In genomic region chr19:11425719-11426457, GRCh38 we compare ENCODE assay signal across 24 cellular contexts. TPM values are rescaled to one million over a fixed set of nuclear protein-coding genes. Genes with fewer than 3 reads are reported as not detected.
DNase-seq lines count a peak whose midpoint lies in the region; ATAC-seq, FAIRE-seq and TF ChIP-seq lines count a peak whose summit lies in the region.
"Had no signal": no experiment of that assay in that cellular context is flagged by ENCODE, and none has a peak within 500 bp of the region (broad histone marks: within the 10 kb centered on the region; RNA-seq: fewer than 3 reads in every experiment).

No MANE protein-coding gene starts in this region.

- H3K79me2 ChIP-seq in K562 (ENCODE audit: control insufficient read depth, insufficient read depth, low read length), result no peaks in the 10 kb centered on the region

- H3K4me1 ChIP-seq in K562 (replicated peaks in 1 of 2; ENCODE audit: control insufficient read depth in 2 of 2, insufficient read depth in 2 of 2, low read length in 2 of 2), result peaks cover 2 to 46% of the 10 kb centered on the region in 2 experiments; a peak in 3 of 5 replicates
- H3K4me1 ChIP-seq: HAP-1, psoas muscle had no signal

- 70% methylated on average over 16 of the region's 28 CpGs for WGBS in K562 (ENCODE audit: insufficient coverage, low coverage, missing lambda C conversion rate)

- peak overlapping the region; percentile 78; the same call in 1 of the 2 replicates for H2AFZ ChIP-seq in K562 (ENCODE audit: low read depth, low read length)

- no peak for TF ChIP-seq RAD21 in K562 (CRISPR knock-in tag; conservative IDR thresholded peaks at IDR 0.05 in 1 of 2, IDR thresholded peaks at IDR 0.05 in 1 of 2)

- no peak overlapping the region for H3K27ac ChIP-seq in K562 (ENCODE audit: extremely low read depth, low read depth, low read length)
- H3K27ac ChIP-seq: Peyer's patch, psoas muscle, skin epidermis, tibial artery, WERI-Rb-1 had no signal

- peaks cover 0 to 1% of the 10 kb centered on the region in 2 experiments; a peak in 1 of 5 replicates for H3K27me3 ChIP-seq in K562 (ENCODE audit: control insufficient read depth in 2 of 2, insufficient read depth in 2 of 2, low read length in 2 of 2)

- POLR2A ChIA-PET in K562 (lab: Yijun Ruan, JAX), result no interaction called here

- CTCF ChIA-PET in K562 (lab: Yijun Ruan, JAX; ENCODE audit: low intra/inter-chr PET ratio), result no interaction called here

- peak overlapping the region; percentile 14; the same call in 1 of the 2 replicates for H3K4me3 ChIP-seq in K562
- H3K4me3 ChIP-seq: HAP-1, Peyer's patch, psoas muscle, skin epidermis, tibial artery had no signal

- no peaks in the 10 kb centered on the region for H3K9me1 ChIP-seq in K562 (ENCODE audit: control insufficient read depth, insufficient read depth, low read length)

- peak; percentile 82 for FAIRE-seq in K562 (lab: Jason Lieb, UNC)

- H3K9ac ChIP-seq in K562 (ENCODE audit: insufficient read depth in 1 of 2, low read depth in 2 of 2, low read length in 2 of 2), result peak overlapping the region in 1 of 2 experiments; percentile 71; a peak in 2 of 4 replicates

- intact Hi-C loops in K562 (cut with micrococcal nuclease), result no loop called here

- no peaks in the 10 kb centered on the region for H4K20me1 ChIP-seq in K562 (replicated peaks; ENCODE audit: control insufficient read depth, insufficient read depth, low read length)

- ATAC-seq in K562 (peak; percentile 89), HG02938 (IDR thresholded peaks at IDR 0.05; ENCODE audit: unreplicated experiment) (no peak)
- ATAC-seq: activated T-cell treated with anti-CD3 and anti-CD28 coated beads, Interleukin-2, amount 50 U/mL, for 4 hours; psoas muscle; stimulated activated naive CD8-positive, alpha-beta T cell treated with anti-CD3 and anti-CD28 coated beads, Interleukin-15, Interleukin-2, amounts not matched to agents 100 U/mL and 50 U/mL, for 24 hours had no signal

- H3K9me3 ChIP-seq in K562 (replicated peaks; ENCODE audit: control insufficient read depth, insufficient read depth, low read depth, low read length), result no peaks in the 10 kb centered on the region; the same call in 1 of the 2 replicates
- H3K9me3 ChIP-seq: HAP-1, psoas muscle, tibial artery had no signal

- DNase-seq in AG08395 (ENCODE audit: low spot score), result peak; percentile 0
- DNase-seq in ELF-1 (ENCODE audit: low read depth, low spot score), result peak; percentile 41
- DNase-seq in K562 (ENCODE audit: extremely low read depth in 1 of 4, low spot score in 3 of 4), result peak; percentile 39 to 71 (median 69)
- DNase-seq in occipital lobe (lab: John Stamatoyannopoulos, UW), result no peak
- DNase-seq: activated CD4-positive, alpha-beta memory T cell treated with anti-CD3 and anti-CD28 coated beads, Interleukin-2, amount 10 ng/mL, durations not matched to agents 7 days and 5 days; activated naive CD4-positive, alpha-beta T cell treated with Interleukin-2 at 50 U/mL for 16 hours; activated T-cell treated with anti-CD3 and anti-CD28 coated beads, Interleukin-2, amount 50 U/mL, for 4 hours; amygdala; CD4-positive, alpha-beta memory T cell; cortex of kidney; DMS79; glutamatergic neuron; NCI-H1092 treated with DMSO at 0.1 percent for 48 hours; NCI-H2029 treated with DMSO at 0.1 percent for 48 hours; NCI-H446; Peyer's patch; psoas muscle; stimulated activated naive CD8-positive, alpha-beta T cell treated with anti-CD3 and anti-CD28 coated beads, Interleukin-15, Interleukin-2, amounts not matched to agents 100 U/mL and 50 U/mL, for 24 hours; tibial artery; WERI-Rb-1 had no signal

- TF ChIP-seq CTCF in K562 (IDR thresholded peaks at IDR 0.05 in 2 of 3, conservative IDR thresholded peaks at IDR 0.05 in 1 of 3; ENCODE audit: insufficient read depth in 2 of 3, low read depth in 1 of 3, low read length in 3 of 3), result no peak

- in situ Hi-C loops in K562 (cut with MboI), result no loop called here

- no peak for TF ChIP-seq EP300 in K562 (IDR thresholded peaks at IDR 0.05; ENCODE audit: low read length)

- BruUV-seq in K562 (replicated peaks; lab: Mats Ljungman, UMichigan), result no TSS peak

- TF ChIP-seq POLR2A in K562 (conservative IDR thresholded peaks at IDR 0.05), result no peak

- H3K36me3 ChIP-seq in K562 (ENCODE audit: control insufficient read depth, insufficient read depth, low read length), result no peaks in the 10 kb centered on the region
- H3K36me3 ChIP-seq: HAP-1, Peyer's patch, tibial artery, WERI-Rb-1 had no signal

- peak overlapping the region; percentile 43 for H3K4me2 ChIP-seq in K562 (ENCODE audit: insufficient read depth, low read length)

RNA-seq across cellular contexts. Expression of gene RGL3, which starts 6.8 kb away (rescaled TPM):
- total RNA-seq in K562 (2011; cell fraction: chromatin; rRNA removed; ENCODE audit: low replicate concordance), result 1.2 and 4.6 TPM in 2 replicates
- total RNA-seq in K562 (2011; cell fraction: nucleolus; rRNA removed), result 1.3 and 1.5 TPM in 2 replicates
- total RNA-seq in K562 (2011; cell fraction: nucleoplasm; rRNA removed), result 0.38 and 2.1 TPM in 2 replicates
- total RNA-seq in K562 (2014; rRNA removed), result 0.16 and 0.32 TPM in 2 replicates
- total RNA-seq in K562 (2014; rRNA removed; fragmentation: Illumina TruSeq; extraction: Trizol), result not detected in 2 replicates
- total RNA-seq in K562 (2015; rRNA removed; fragmentation: Illumina TruSeq; extraction: Trizol), result 0.11 TPM in 1 of 2 replicates, not detected in the other
- 0.40 and 0.58 TPM in 2 replicates for total RNA-seq in K562 (2021)
- polyA plus RNA-seq in K562 (2011; rRNA removed), result 0.26 and 0.61 TPM in 2 replicates
- polyA plus RNA-seq in K562 (2011; cell fraction: cytosol; rRNA removed), result 0.34 and 0.40 TPM in 2 replicates
- polyA plus RNA-seq in K562 (2011; cell fraction: nucleus; rRNA removed), result 2.1 and 3.0 TPM in 2 replicates
- polyA plus RNA-seq in K562 (2012), result 0.52 and 1.4 TPM in 2 replicates
- 0.22 TPM in 2 replicates for polyA plus RNA-seq in K562 (2014; fragmentation: Illumina TruSeq; extraction: Trizol)
- not detected for polyA plus RNA-seq in K562 (2014; fragmentation: Nextera tagmentation; extraction: Ambion mirVana)
- polyA plus RNA-seq in K562 (2014; rRNA removed), result 0.09 and 0.12 TPM in 2 replicates
- polyA minus RNA-seq in K562 (2011; rRNA and poly(A)+ RNA removed), result 0.14 TPM in 1 of 2 replicates, not detected in the other
- polyA minus RNA-seq in K562 (2011; cell fraction: cytosol; rRNA and poly(A)+ RNA removed), result 2.7 TPM in 1 of 2 replicates, not detected in the other
- polyA minus RNA-seq in K562 (2011; cell fraction: nucleus; rRNA and poly(A)+ RNA removed), result 0.33 and 0.67 TPM in 2 replicates
- not detected for total RNA-seq in occipital lobe
- total RNA-seq: activated CD4-positive, alpha-beta memory T cell treated with anti-CD3 and anti-CD28 coated beads, Interleukin-2, amount 10 ng/mL, durations not matched to agents 7 days and 5 days; CD4-positive, alpha-beta memory T cell; T-helper 2 cell treated with Interferon-gamma antibody and Interleukin-4, amounts not matched to agents 100 ng/mL and 5 ng/mL, for 36 hours had no signal
- polyA plus RNA-seq: CD4-positive, alpha-beta memory T cell had no signal

RNA-seq across cellular contexts. Expression of gene ODAD3, which starts 9.0 kb away (rescaled TPM):
- total RNA-seq in K562 (2011; cell fraction: chromatin; rRNA removed; ENCODE audit: low replicate concordance), result 0.25 and 0.74 TPM in 2 replicates
- 0.26 and 1.2 TPM in 2 replicates for total RNA-seq in K562 (2011; cell fraction: nucleolus; rRNA removed)
- 0.29 TPM in 1 of 2 replicates, not detected in the other for total RNA-seq in K562 (2011; cell fraction: nucleoplasm; rRNA removed)
- total RNA-seq in K562 (2014; rRNA removed) (0.08 and 0.14 TPM in 2 replicates), K562 (2014; rRNA removed; fragmentation: Illumina TruSeq; extraction: Trizol) (0.11 TPM in 1 of 2 replicates, not detected in the other), K562 (2015; rRNA removed; fragmentation: Illumina TruSeq; extraction: Trizol) (0.08 TPM in 1 of 2 replicates, not detected in the other), K562 (2021) (0.18 and 0.51 TPM in 2 replicates), occipital lobe (0.47 TPM)
- polyA plus RNA-seq in K562 (2011; rRNA removed) (0.19 TPM in 1 of 2 replicates, not detected in the other), K562 (2014; fragmentation: Illumina TruSeq; extraction: Trizol) (0.08 and 0.12 TPM in 2 replicates), K562 (2014; fragmentation: Nextera tagmentation; extraction: Ambion mirVana) (under 1 TPM; 0.07 to 0.18 TPM), K562 (2014; rRNA removed) (0.72 and 1.5 TPM in 2 replicates)
- polyA plus RNA-seq in K562 (2011; cell fraction: cytosol; rRNA removed), result 0.12 TPM in 2 replicates
- polyA plus RNA-seq in K562 (2011; cell fraction: nucleus; rRNA removed), result 0.54 and 0.66 TPM in 2 replicates
- polyA plus RNA-seq in K562 (2012), result 0.16 and 0.19 TPM in 2 replicates
- not detected in 2 replicates for polyA minus RNA-seq in K562 (2011; rRNA and poly(A)+ RNA removed)
- polyA minus RNA-seq in K562 (2011; cell fraction: cytosol; rRNA and poly(A)+ RNA removed), result not detected in 2 replicates
- 0.13 and 0.22 TPM in 2 replicates for polyA minus RNA-seq in K562 (2011; cell fraction: nucleus; rRNA and poly(A)+ RNA removed)
- total RNA-seq: activated CD4-positive, alpha-beta memory T cell treated with anti-CD3 and anti-CD28 coated beads, Interleukin-2, amount 10 ng/mL, durations not matched to agents 7 days and 5 days; CD4-positive, alpha-beta memory T cell; T-helper 2 cell treated with Interferon-gamma antibody and Interleukin-4, amounts not matched to agents 100 ng/mL and 5 ng/mL, for 36 hours had no signal
- polyA plus RNA-seq: CD4-positive, alpha-beta memory T cell had no signal

RNA-seq across cellular contexts. Expression of gene PRKCSH, which starts 9.5 kb away (rescaled TPM):
- total RNA-seq in K562 (2011; cell fraction: chromatin; rRNA removed; ENCODE audit: low replicate concordance), result 161 and 438 TPM in 2 replicates
- total RNA-seq in K562 (2011; cell fraction: nucleolus; rRNA removed), result 419 and 446 TPM in 2 replicates
- total RNA-seq in K562 (2011; cell fraction: nucleoplasm; rRNA removed), result 236 and 271 TPM in 2 replicates
- 99.4 and 135 TPM in 2 replicates for total RNA-seq in K562 (2014; rRNA removed)
- 25.6 and 28.4 TPM in 2 replicates for total RNA-seq in K562 (2014; rRNA removed; fragmentation: Illumina TruSeq; extraction: Trizol)
- 48.1 and 52.1 TPM in 2 replicates for total RNA-seq in K562 (2015; rRNA removed; fragmentation: Illumina TruSeq; extraction: Trizol)
- 297 and 303 TPM in 2 replicates for total RNA-seq in K562 (2021)
- 39.1 and 96.2 TPM in 2 replicates for polyA plus RNA-seq in K562 (2011; rRNA removed)
- polyA plus RNA-seq in K562 (2011; cell fraction: cytosol; rRNA removed), result 68.3 and 79.6 TPM in 2 replicates
- 221 and 243 TPM in 2 replicates for polyA plus RNA-seq in K562 (2011; cell fraction: nucleus; rRNA removed)
- 242 and 451 TPM in 2 replicates for polyA plus RNA-seq in K562 (2012)
- polyA plus RNA-seq in K562 (2014; fragmentation: Illumina TruSeq; extraction: Trizol), result 155 and 235 TPM in 2 replicates
- polyA plus RNA-seq in K562 (2014; fragmentation: Nextera tagmentation; extraction: Ambion mirVana), result 1 to 10 TPM; 2.3 to 6.9 TPM
- polyA plus RNA-seq in K562 (2014; rRNA removed), result 76.5 and 88.9 TPM in 2 replicates
- polyA minus RNA-seq in K562 (2011; rRNA and poly(A)+ RNA removed), result 31.6 and 32.5 TPM in 2 replicates
- 147 and 227 TPM in 2 replicates for polyA minus RNA-seq in K562 (2011; cell fraction: cytosol; rRNA and poly(A)+ RNA removed)
- polyA minus RNA-seq in K562 (2011; cell fraction: nucleus; rRNA and poly(A)+ RNA removed), result 56.5 and 75.8 TPM in 2 replicates
- total RNA-seq in occipital lobe, result 60.2 TPM

RNA-seq across cellular contexts. Expression of gene EPOR, which starts 41.8 kb away (rescaled TPM):
- total RNA-seq in K562 (2011; cell fraction: chromatin; rRNA removed; ENCODE audit: low replicate concordance), result 15.0 and 49.1 TPM in 2 replicates
- total RNA-seq in K562 (2011; cell fraction: nucleolus; rRNA removed), result 46.8 and 47.2 TPM in 2 replicates
- 28.8 and 30.8 TPM in 2 replicates for total RNA-seq in K562 (2011; cell fraction: nucleoplasm; rRNA removed)
- 10.0 and 14.7 TPM in 2 replicates for total RNA-seq in K562 (2014; rRNA removed)
- 2.8 and 3.3 TPM in 2 replicates for total RNA-seq in K562 (2014; rRNA removed; fragmentation: Illumina TruSeq; extraction: Trizol)
- total RNA-seq in K562 (2015; rRNA removed; fragmentation: Illumina TruSeq; extraction: Trizol), result 5.0 and 5.2 TPM in 2 replicates
- 14.1 and 15.6 TPM in 2 replicates for total RNA-seq in K562 (2021)
- polyA plus RNA-seq in K562 (2011; rRNA removed), result 8.7 and 9.2 TPM in 2 replicates
- 7.9 and 28.0 TPM in 2 replicates for polyA plus RNA-seq in K562 (2011; cell fraction: cytosol; rRNA removed)
- 17.3 and 44.3 TPM in 2 replicates for polyA plus RNA-seq in K562 (2011; cell fraction: nucleus; rRNA removed)
- 11.3 and 13.7 TPM in 2 replicates for polyA plus RNA-seq in K562 (2012)
- 8.5 and 8.9 TPM in 2 replicates for polyA plus RNA-seq in K562 (2014; fragmentation: Illumina TruSeq; extraction: Trizol)
- 1 to 10 TPM; 1.3 TPM for polyA plus RNA-seq in K562 (2014; fragmentation: Nextera tagmentation; extraction: Ambion mirVana)
- polyA plus RNA-seq in K562 (2014; rRNA removed), result 17.0 and 17.9 TPM in 2 replicates
- polyA minus RNA-seq in K562 (2011; rRNA and poly(A)+ RNA removed), result 1.9 and 4.3 TPM in 2 replicates
- polyA minus RNA-seq in K562 (2011; cell fraction: cytosol; rRNA and poly(A)+ RNA removed), result 6.1 and 8.2 TPM in 2 replicates
- 5.2 and 6.9 TPM in 2 replicates for polyA minus RNA-seq in K562 (2011; cell fraction: nucleus; rRNA and poly(A)+ RNA removed)
- total RNA-seq in occipital lobe, result 4.8 TPM

RNA-seq across cellular contexts. Expression of gene SWSAP1, which starts 51.4 kb away (rescaled TPM):
- total RNA-seq in K562 (2011; cell fraction: chromatin; rRNA removed; ENCODE audit: low replicate concordance), result 1.5 and 2.6 TPM in 2 replicates
- 2.6 and 3.5 TPM in 2 replicates for total RNA-seq in K562 (2011; cell fraction: nucleolus; rRNA removed)
- total RNA-seq in K562 (2011; cell fraction: nucleoplasm; rRNA removed), result 2.3 and 3.1 TPM in 2 replicates
- 2.8 and 3.9 TPM in 2 replicates for total RNA-seq in K562 (2014; rRNA removed)
- total RNA-seq in K562 (2014; rRNA removed; fragmentation: Illumina TruSeq; extraction: Trizol), result 0.77 and 0.80 TPM in 2 replicates
- total RNA-seq in K562 (2015; rRNA removed; fragmentation: Illumina TruSeq; extraction: Trizol), result 1.9 and 2.3 TPM in 2 replicates
- total RNA-seq in K562 (2021), result 2.5 and 3.0 TPM in 2 replicates
- polyA plus RNA-seq in K562 (2011; rRNA removed), result 1.3 and 1.8 TPM in 2 replicates
- polyA plus RNA-seq in K562 (2011; cell fraction: cytosol; rRNA removed), result 1.9 and 3.2 TPM in 2 replicates
- 1.2 and 1.3 TPM in 2 replicates for polyA plus RNA-seq in K562 (2011; cell fraction: nucleus; rRNA removed)
- 2.9 and 3.1 TPM in 2 replicates for polyA plus RNA-seq in K562 (2012)
- polyA plus RNA-seq in K562 (2014; fragmentation: Illumina TruSeq; extraction: Trizol), result 1.7 and 2.6 TPM in 2 replicates
- polyA plus RNA-seq in K562 (2014; fragmentation: Nextera tagmentation; extraction: Ambion mirVana), result under 1 TPM; 0.18 to 0.73 TPM
- polyA plus RNA-seq in K562 (2014; rRNA removed), result 2.0 and 4.3 TPM in 2 replicates
- polyA minus RNA-seq in K562 (2011; rRNA and poly(A)+ RNA removed), result 0.51 and 0.67 TPM in 2 replicates
- polyA minus RNA-seq in K562 (2011; cell fraction: cytosol; rRNA and poly(A)+ RNA removed), result 0.48 TPM in 1 of 2 replicates, not detected in the other
- 0.54 and 2.1 TPM in 2 replicates for polyA minus RNA-seq in K562 (2011; cell fraction: nucleus; rRNA and poly(A)+ RNA removed)
- 1.6 TPM for total RNA-seq in occipital lobe
